ENCODE assay signal across 23 cellular contexts in the genomic region with DNA sequence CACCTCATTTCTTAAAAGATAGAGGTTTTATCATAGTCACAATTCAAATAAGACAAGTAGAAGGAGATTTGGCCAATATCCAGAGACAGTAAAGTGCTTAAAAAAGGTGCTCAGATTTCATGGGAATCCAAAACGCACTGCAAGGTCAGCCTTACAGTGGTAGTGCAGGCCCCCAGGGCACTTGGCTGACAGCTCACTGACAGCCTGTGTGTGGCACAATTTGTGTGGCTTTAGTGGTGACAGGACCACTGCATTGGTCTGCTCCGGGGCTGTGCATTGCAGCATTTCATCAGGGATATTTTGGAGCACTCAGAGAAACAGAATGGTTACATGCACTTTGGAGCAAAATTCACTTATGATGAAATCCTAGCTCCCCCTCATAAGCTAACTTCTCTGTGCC.
"Had no signal": no experiment of that assay in that cellular context is flagged by ENCODE, and none has a peak within 500 bp of the region (broad histone marks: within the 10 kb centered on the region; RNA-seq: fewer than 3 reads in every experiment).

No MANE protein-coding gene starts in this region.

- H3K27ac Mint-ChIP-seq: dendritic cell treated with granulocyte-macrophage colony-stimulating factor and Interleukin-4, amounts not matched to agents 40 ng/mL and 50 ng/mL, for 4 days; effector memory CD8-positive, alpha-beta T cell; immature natural killer cell; memory B cell; natural killer cell; neural progenitor cell; progenitor cell of endocrine pancreas had no signal

- H3K9me3 ChIP-seq: esophagus squamous epithelium, gastroesophageal sphincter, left ventricle myocardium inferior, lower lobe of right lung, pancreas had no signal

- H3K4me3 ChIP-seq: esophagus squamous epithelium, gastroesophageal sphincter, left ventricle myocardium inferior, lower lobe of right lung, neural progenitor cell, pancreas had no signal

- H3K36me3 Mint-ChIP-seq: immature natural killer cell, memory B cell, mesothelial cell of epicardium, natural killer cell, neural progenitor cell had no signal

- H3K27me3 Mint-ChIP-seq: memory B cell had no signal

- H3K9me3 Mint-ChIP-seq: dendritic cell treated with granulocyte-macrophage colony-stimulating factor and Interleukin-4, amounts not matched to agents 40 ng/mL and 50 ng/mL, for 4 days; memory B cell; mesothelial cell of epicardium; neural progenitor cell had no signal

- H3K36me3 ChIP-seq: esophagus squamous epithelium, gastroesophageal sphincter, left ventricle myocardium inferior, lower lobe of right lung, neural progenitor cell, pancreas had no signal

- H3K27ac ChIP-seq: epithelial cell of prostate, esophagus squamous epithelium, gastroesophageal sphincter, left ventricle myocardium inferior, lower lobe of right lung, neural progenitor cell, pancreas had no signal

- DNase-seq: effector memory CD8-positive, alpha-beta T cell; esophagus squamous epithelium; foreskin fibroblast; immature natural killer cell; kidney; left cardiac atrium; left ventricle myocardium inferior; lower lobe of right lung; natural killer cell; nucleus accumbens; pancreas; right cardiac atrium; small intestine; stimulated activated CD4-positive, alpha-beta T cell treated with anti-CD3 and anti-CD28 coated beads, Interleukin-12 subunit alpha, Interleukin-12 subunit beta, amount 100 ng/mL, for 4 hours; stimulated activated naive CD4-positive, alpha-beta T cell treated with Interleukin-2 at 50 U/mL for 16 hours; trophoblast cell had no signal

- H3K27me3 ChIP-seq: esophagus squamous epithelium, gastroesophageal sphincter, neural progenitor cell, pancreas had no signal

- H3K4me1 Mint-ChIP-seq: immature natural killer cell, memory B cell, natural killer cell, neural progenitor cell had no signal

- H3K4me1 ChIP-seq: esophagus squamous epithelium, gastroesophageal sphincter, lower lobe of right lung, neural progenitor cell, pancreas had no signal

- H3K4me3 Mint-ChIP-seq: dendritic cell treated with granulocyte-macrophage colony-stimulating factor and Interleukin-4, amounts not matched to agents 40 ng/mL and 50 ng/mL, for 4 days; effector memory CD8-positive, alpha-beta T cell; immature natural killer cell; memory B cell; mesothelial cell of epicardium; natural killer cell; neural progenitor cell had no signal
